23 cellular contexts compared by ENCODE assay signal in the genomic region with DNA sequence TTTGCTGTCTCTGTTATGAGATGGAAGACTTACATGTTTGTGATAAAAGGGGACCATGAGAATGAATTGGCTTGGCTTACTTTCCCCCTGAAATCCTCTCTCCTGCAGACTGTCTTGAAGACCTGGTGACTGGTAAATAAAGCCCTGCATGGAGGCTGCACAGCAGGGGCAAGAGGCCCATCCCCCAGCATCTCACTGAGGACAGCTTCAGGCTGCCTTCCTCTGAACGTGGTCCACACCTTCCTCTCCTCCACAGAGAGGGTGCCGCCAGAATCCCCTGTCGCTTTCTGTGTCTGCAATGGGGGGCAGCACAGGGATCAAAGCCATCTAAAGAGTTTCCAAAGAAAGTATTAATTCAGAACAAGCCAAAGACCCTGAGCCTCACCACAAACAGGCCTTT.
"Had no signal": no experiment of that assay in that cellular context is flagged by ENCODE, and none has a peak within 500 bp of the region (broad histone marks: within the 10 kb centered on the region; RNA-seq: fewer than 3 reads in every experiment).

No MANE protein-coding gene starts in this region.

- H3K36me3 ChIP-seq: ascending aorta had no signal

- H3K4me1 ChIP-seq: ascending aorta, body of pancreas had no signal

- ATAC-seq: body of pancreas, PC-3, T-helper 17 cell had no signal

- H3K9me3 ChIP-seq: ascending aorta, body of pancreas had no signal

- DNase-seq: activated CD4-positive, alpha-beta memory T cell treated with anti-CD3 and anti-CD28 coated beads, Interleukin-2, amount 10 ng/mL, durations not matched to agents 7 days and 5 days; activated CD4-positive, alpha-beta T cell treated with anti-CD3 and anti-CD28 coated beads, Interleukin-2, amount 50 U/mL, for 1 hour; activated CD4-positive, CD25-positive, alpha-beta regulatory T cell; activated CD8-positive, alpha-beta memory T cell treated with anti-CD3 and anti-CD28 coated beads, Interleukin-2, amount 50 U/mL, for 4 hours; activated effector memory CD4-positive, alpha-beta T cell treated with anti-CD3 and anti-CD28 coated beads, Interleukin-2, amount 50 U/mL, for 16 hours; activated naive CD4-positive, alpha-beta T cell treated with Interleukin-2 at 50 U/mL for 16 hours; activated T-cell treated with anti-CD3 and anti-CD28 coated beads, Interleukin-2, amount 50 U/mL, for 1 hour; body of pancreas; central memory CD4-positive, alpha-beta T cell; KG1; NCI-H1048; NCI-H146; NCI-H187 treated with DMSO at 0.1 percent for 48 hours; NCI-H2081 treated with DMSO at 0.1 percent for 48 hours; NCI-H446; NCI-H524; PC-3; SIG-M5; T-helper 17 cell; T-helper 9 cell had no signal

- H3K4me3 ChIP-seq: ascending aorta, body of pancreas had no signal

- H3K27ac Mint-ChIP-seq: activated CD4-positive, alpha-beta memory T cell treated with anti-CD3 and anti-CD28 coated beads, Interleukin-2, amount 10 ng/mL, durations not matched to agents 7 days and 5 days; T-helper 17 cell had no signal

- H3K4me3 Mint-ChIP-seq: activated CD4-positive, alpha-beta memory T cell treated with anti-CD3 and anti-CD28 coated beads, Interleukin-2, amount 10 ng/mL, durations not matched to agents 7 days and 5 days; T-helper 17 cell had no signal

- H3K27me3 ChIP-seq: ascending aorta, body of pancreas had no signal

- FAIRE-seq: bronchial epithelial cell, RCC 7860 had no signal

- H3K27ac ChIP-seq: ascending aorta, body of pancreas had no signal

- H3K4me1 Mint-ChIP-seq: activated CD4-positive, alpha-beta memory T cell treated with anti-CD3 and anti-CD28 coated beads, Interleukin-2, amount 10 ng/mL, durations not matched to agents 7 days and 5 days; T-helper 17 cell had no signal
